In genomic region chr3:197035577-197035976, GRCh38 we compare ENCODE assay signal across 15 cellular contexts. TPM values are rescaled to one million over a fixed set of nuclear protein-coding genes. Genes with fewer than 3 reads are reported as not detected.
DNase-seq lines count a peak whose midpoint lies in the region; ATAC-seq, FAIRE-seq and TF ChIP-seq lines count a peak whose summit lies in the region.
"Had no signal": no experiment of that assay in that cellular context is flagged by ENCODE, and none has a peak within 500 bp of the region (broad histone marks: within the 10 kb centered on the region; RNA-seq: fewer than 3 reads in every experiment).

No MANE protein-coding gene starts in this region.

- no peak overlapping the region for H4K8ac ChIP-seq in mesenchymal stem cell (ENCODE audit: low read length)

- peaks cover 1% of the 10 kb centered on the region for H3K36me3 Mint-ChIP-seq in chondrocyte (ENCODE audit: low read depth)

- no peak overlapping the region for H2BK5ac ChIP-seq in mesenchymal stem cell (ENCODE audit: low read depth, low read length, poor library complexity, severe bottlenecking)

- H3K4me1 ChIP-seq in right atrium auricular region (peaks cover 0 to 15% of the 10 kb centered on the region in 2 donors), mesenchymal stem cell (ENCODE audit: control insufficient read depth, insufficient read depth, low read depth, low read length) (peaks cover 8% of the 10 kb centered on the region)

- no peaks in the 10 kb centered on the region for H3K27me3 ChIP-seq in right atrium auricular region
- H3K27me3 ChIP-seq in mesenchymal stem cell (ENCODE audit: control insufficient read depth in 1 of 2, insufficient read depth in 1 of 2, low read length in 2 of 2) = peaks cover 0 to 27% of the 10 kb centered on the region in 2 experiments
- H3K27me3 ChIP-seq: BE2C had no signal

- ATAC-seq in Right ventricle myocardium superior (ENCODE audit: poor library complexity) = no peak

- H3K4me2 ChIP-seq in mesenchymal stem cell (ENCODE audit: low read length, poor library complexity, severe bottlenecking) = no peak overlapping the region

- no peak overlapping the region for H3K4ac ChIP-seq in mesenchymal stem cell (ENCODE audit: low read depth in 1 of 2, low read length in 2 of 2)

- DNase-seq in right atrium auricular region (ENCODE audit: low spot score) = peak; percentile 54
- no peak for DNase-seq in Right ventricle myocardium superior
- DNase-seq in M059J (ENCODE audit: low read depth) = peak; percentile 29
- DNase-seq in chondrocyte (ENCODE audit: low spot score) = no peak
- DNase-seq in AG20443 (ENCODE audit: low spot score) = no peak
- DNase-seq in GM12892 (ENCODE audit: insufficient read length) = no peak
- DNase-seq in mesenchymal stem cell = no peak
- DNase-seq: BE2C; CD4-positive, alpha-beta memory T cell; DND-41; GDM1; HCEC 1CT had no signal

- no peak overlapping the region for H2AFZ ChIP-seq in mesenchymal stem cell (ENCODE audit: low read depth, low read length)

- no peak overlapping the region for H2BK120ac ChIP-seq in mesenchymal stem cell (ENCODE audit: low read depth, low read length)

- no peak for FAIRE-seq in GM12892 (lab: Jason Lieb, UNC)
- FAIRE-seq: A204.1 had no signal

- H3K23ac ChIP-seq in mesenchymal stem cell (ENCODE audit: low read length in 2 of 2) = no peak overlapping the region

- no peak overlapping the region for H2BK12ac ChIP-seq in mesenchymal stem cell (ENCODE audit: low read length in 2 of 2)

- TF ChIP-seq CTCF in right atrium auricular region (IDR thresholded peaks at IDR 0.05) (no peak), chondrocyte (IDR thresholded peaks at IDR 0.05) (no peak)

- peaks cover 35% of the 10 kb centered on the region for H3K4me1 Mint-ChIP-seq in chondrocyte (ENCODE audit: low read depth)

- intact Hi-C loops in Right ventricle myocardium superior (cut with DNase I) = no loop called here

- no peak overlapping the region for H3K9ac ChIP-seq in mesenchymal stem cell (ENCODE audit: low read length)

- no peak overlapping the region for H3K18ac ChIP-seq in mesenchymal stem cell (ENCODE audit: low read depth in 1 of 2, low read length in 2 of 2)

- no peaks in the 10 kb centered on the region for H3K27me3 Mint-ChIP-seq in chondrocyte (ENCODE audit: low read depth)
- H3K27me3 Mint-ChIP-seq: CD4-positive, alpha-beta memory T cell had no signal

- H3K27ac ChIP-seq in right atrium auricular region (no peak overlapping the region), mesenchymal stem cell (ENCODE audit: low read length, poor library complexity, severe bottlenecking) (no peak overlapping the region)
- H3K27ac ChIP-seq: C4-2B, HL-60 had no signal

- no peak overlapping the region for H3K4me3 Mint-ChIP-seq in chondrocyte (ENCODE audit: unreplicated experiment)

- H4K91ac ChIP-seq in mesenchymal stem cell (ENCODE audit: low read length) = no peak overlapping the region

- WGBS in mesenchymal stem cell = 100% methylated on average over 2 of the region's 3 CpGs

- no peak overlapping the region for H2AK5ac ChIP-seq in mesenchymal stem cell (ENCODE audit: low read length, severe bottlenecking)

- peak overlapping the region; percentile 15 for H3K27ac Mint-ChIP-seq in chondrocyte (ENCODE audit: unreplicated experiment)

- H3K9me3 ChIP-seq in right atrium auricular region (no peaks in the 10 kb centered on the region), mesenchymal stem cell (ENCODE audit: control insufficient read depth, low read length) (no peaks in the 10 kb centered on the region)
- H3K9me3 ChIP-seq: BE2C had no signal

- H3K79me1 ChIP-seq in mesenchymal stem cell (replicated peaks; ENCODE audit: low read length, poor library complexity, severe bottlenecking) = no peaks in the 10 kb centered on the region

- H3K9me3 Mint-ChIP-seq in chondrocyte (ENCODE audit: low read depth) = no peaks in the 10 kb centered on the region

- no peak overlapping the region for H3K4me3 ChIP-seq in right atrium auricular region
- H3K4me3 ChIP-seq in mesenchymal stem cell (ENCODE audit: insufficient read depth in 1 of 2, low read depth in 1 of 2, low read length in 2 of 2) = no peak overlapping the region

- no peak overlapping the region for H3K14ac ChIP-seq in mesenchymal stem cell (ENCODE audit: low read length in 2 of 2)

- H2BK15ac ChIP-seq in mesenchymal stem cell (ENCODE audit: low read depth, poor library complexity, severe bottlenecking) = no peak overlapping the region

- no peak for TF ChIP-seq POLR2A in GM12892 (IDR thresholded peaks at IDR 0.05; ENCODE audit: low read depth, low read length)

- H3K36me3 ChIP-seq in right atrium auricular region (no peaks in the 10 kb centered on the region), mesenchymal stem cell (ENCODE audit: control insufficient read depth in 1 of 2, insufficient read depth in 2 of 2, low read depth in 1 of 2, low read length in 2 of 2) (peaks cover 7 to 16% of the 10 kb centered on the region in 2 experiments)
- H3K36me3 ChIP-seq: BE2C had no signal

RNA-seq across cellular contexts. Expression of gene MELTF, which starts 6.0 kb away (rescaled TPM):
- total RNA-seq in right atrium auricular region (1 to 10 TPM; 3.1 to 6.7 TPM), Right ventricle myocardium superior (3.1 TPM), chondrocyte (4.5 to 5.2 TPM (median 5.1 TPM) in 3 replicates)
- 4.2 and 8.9 TPM in 2 replicates for total RNA-seq in M059J (2014; rRNA removed; shearing (Covaris generic))
- 17.9 TPM for polyA plus RNA-seq in GM12892 (2012; ENCODE audit: missing spikeins)
- polyA plus RNA-seq in mesenchymal stem cell (2013, experiment 1 of 2) = 2.9 TPM
- 3.2 TPM for polyA plus RNA-seq in mesenchymal stem cell (2013, experiment 2 of 2)

Comparison
In these comparisons a context has a peak if more than half of its experiments do, and no peak if none do; other contexts are left out.
1. DNase-seq: peak in right atrium auricular region (single experiment) and M059J (single experiment); none in Right ventricle myocardium superior (single experiment), chondrocyte (single experiment), AG20443 (single experiment), GM12892 (single experiment) and mesenchymal stem cell (single experiment).